Comparison of ENCODE assay signal across 9 cellular contexts in genomic region chr4:104424368-104424921, GRCh38.
A peak's percentile ranks its signal among the peaks of the same experiment; 100 is the strongest.
DNase-seq lines count a peak whose midpoint lies in the region; ATAC-seq and TF ChIP-seq lines count a peak whose summit lies in the region.
"Had no signal": no experiment of that assay in that cellular context is flagged by ENCODE, and none has a peak within 500 bp of the region (broad histone marks: within the 10 kb centered on the region; RNA-seq: fewer than 3 reads in every experiment).

No MANE protein-coding gene starts in this region.

- H3K27ac ChIP-seq in dorsolateral prefrontal cortex: peak overlapping the region in 53 of 59 donors; percentile 9 to 83 (median 63)
- no peak overlapping the region for H3K27ac ChIP-seq in suprapubic skin
- H3K27ac ChIP-seq in foreskin keratinocyte: no peak overlapping the region

- TF ChIP-seq POLR2A in suprapubic skin (IDR thresholded peaks at IDR 0.05): no peak

- H3K4me3 ChIP-seq in dorsolateral prefrontal cortex (peak overlapping the region; percentile 39 to 75 (median 61)), mucosa of descending colon (no peak overlapping the region), suprapubic skin (peak overlapping the region; percentile 39)

- no peaks in the 10 kb centered on the region for H3K4me1 ChIP-seq in mucosa of descending colon (ENCODE audit: low read depth)
- H3K4me1 ChIP-seq in suprapubic skin: peaks cover 8% of the 10 kb centered on the region
- no peaks in the 10 kb centered on the region for H3K4me1 ChIP-seq in foreskin keratinocyte

- H3K36me3 ChIP-seq in mucosa of descending colon (ENCODE audit: low read depth) (no peaks in the 10 kb centered on the region), suprapubic skin (no peaks in the 10 kb centered on the region)

- H3K9me3 ChIP-seq in mucosa of descending colon: peaks cover 3% of the 10 kb centered on the region
- H3K9me3 ChIP-seq in suprapubic skin: no peaks in the 10 kb centered on the region

- WGBS in suprapubic skin: 29% methylated on average over 8 of the region's 8 CpGs

- peak in 1 of 56 donors; percentile 14 for TF ChIP-seq CTCF in dorsolateral prefrontal cortex (IDR thresholded peaks at IDR 0.05 in 54 of 56, conservative IDR thresholded peaks at IDR 0.05 in 2 of 56; ENCODE audit: low read depth in 1 of 56, partially characterized antibody in 56 of 56)
- no peak for TF ChIP-seq CTCF in mucosa of descending colon (IDR thresholded peaks at IDR 0.05)
- no peak for TF ChIP-seq CTCF in suprapubic skin (IDR thresholded peaks at IDR 0.05)
- no peak for TF ChIP-seq CTCF in foreskin keratinocyte (conservative IDR thresholded peaks at IDR 0.05)

- DNase-seq in NCI-H1694 treated with DMSO at 0.1 percent for 48 hours (lab: John Stamatoyannopoulos, UW): peak; percentile 12
- DNase-seq in NCI-H1694 (lab: John Stamatoyannopoulos, UW): no peak
- no peak for DNase-seq in dorsolateral prefrontal cortex
- peak in 1 of 3 donors; percentile 23 for DNase-seq in mucosa of descending colon
- DNase-seq in suprapubic skin (ENCODE audit: low spot score in 2 of 2): no peak
- DNase-seq in foreskin keratinocyte: no peak
- DNase-seq: NCI-H774 had no signal

- ATAC-seq in mucosa of descending colon (peak; percentile 17), GM21825 (IDR thresholded peaks at IDR 0.05; ENCODE audit: unreplicated experiment) (no peak), foreskin keratinocyte (no peak), GM18498 (IDR thresholded peaks at IDR 0.05; ENCODE audit: unreplicated experiment) (no peak)

- intact Hi-C loops in dorsolateral prefrontal cortex (cut with DNase I): no loop called here
- intact Hi-C loops in mucosa of descending colon (cut with DNase I, micrococcal nuclease): no loop called here

- H3K27me3 ChIP-seq in dorsolateral prefrontal cortex: no peaks in the 10 kb centered on the region
- no peaks in the 10 kb centered on the region for H3K27me3 ChIP-seq in suprapubic skin
- no peaks in the 10 kb centered on the region for H3K27me3 ChIP-seq in foreskin keratinocyte

- TF ChIP-seq EP300 in suprapubic skin (IDR thresholded peaks at IDR 0.05): no peak

Comparison
In these comparisons a context has a peak if more than half of its experiments do, and no peak if none do; other contexts are left out.
1. H3K27ac ChIP-seq: peak in dorsolateral prefrontal cortex (53 of 59); none in suprapubic skin (single experiment) and foreskin keratinocyte (single experiment).